In genomic region chr2:99915108-99915675, GRCh38 we compare ENCODE assay signal across 1 cellular context.
TF ChIP-seq lines count a peak whose summit lies in the region.

No MANE protein-coding gene starts in this region.

TF ChIP-seq in liver, 16 proteins besides CTCF, POLR2A, EP300 and RAD21 (continued from another document):
- TF ChIP-seq MAX (IDR thresholded peaks at IDR 0.05): peak; percentile 24
- TF ChIP-seq JUND (IDR thresholded peaks at IDR 0.05): no peak
- no peak for TF ChIP-seq ZBTB33 (IDR thresholded peaks at IDR 0.05)
- TF ChIP-seq HNF4A (conservative IDR thresholded peaks at IDR 0.05): peak; percentile 38 to 54
- no peak for TF ChIP-seq EGR1 (IDR thresholded peaks at IDR 0.05; ENCODE audit: low read depth in 2 of 2)
- TF ChIP-seq FOXA1 (IDR thresholded peaks at IDR 0.05): no peak
- peak; percentile 12 for TF ChIP-seq YY1 (IDR thresholded peaks at IDR 0.05)
- TF ChIP-seq REST (IDR thresholded peaks at IDR 0.05): no peak
- no peak for TF ChIP-seq ATF3 (IDR thresholded peaks at IDR 0.05)
- TF ChIP-seq NR2F2 (IDR thresholded peaks at IDR 0.05): no peak
- TF ChIP-seq HNF4G (IDR thresholded peaks at IDR 0.05): no peak
- no peak for TF ChIP-seq SP1 (IDR thresholded peaks at IDR 0.05)
- no peak for TF ChIP-seq TAF1 (conservative IDR thresholded peaks at IDR 0.05)
